ENCODE assay signal across 8 cellular contexts in genomic region chr2:226660524-226660923, GRCh38.
A peak's percentile ranks its signal among the peaks of the same experiment; 100 is the strongest.
DNase-seq lines count a peak whose midpoint lies in the region; ATAC-seq and TF ChIP-seq lines count a peak whose summit lies in the region.

No MANE protein-coding gene starts in this region.

- ATAC-seq in PC-3: no peak
- ATAC-seq in GM21825 (IDR thresholded peaks at IDR 0.05; ENCODE audit: unreplicated experiment): no peak

- BruUV-seq in PC-3 (replicated peaks; lab: Mats Ljungman, UMichigan): no TSS peak

- H2AK5ac ChIP-seq in neuronal stem cell (ENCODE audit: low read depth, low read length): no peak overlapping the region

- H3K27me3 ChIP-seq in PC-3 (ENCODE audit: low read length): no peaks in the 10 kb centered on the region
- no peaks in the 10 kb centered on the region for H3K27me3 ChIP-seq in neuronal stem cell (ENCODE audit: control insufficient read depth in 3 of 3, insufficient read depth in 3 of 3, low read depth in 1 of 3, low read length in 3 of 3)

- H3K9me2 ChIP-seq in PC-3 (replicated peaks; ENCODE audit: low read length): no peaks in the 10 kb centered on the region

- no peak overlapping the region for H4K8ac ChIP-seq in neuronal stem cell (ENCODE audit: low read depth, low read length)

- no peak overlapping the region for H2BK15ac ChIP-seq in neuronal stem cell (ENCODE audit: low read length)

- no peaks in the 10 kb centered on the region for H4K20me1 ChIP-seq in PC-3 (ENCODE audit: low read length)

- no peak overlapping the region for H2BK5ac ChIP-seq in neuronal stem cell (ENCODE audit: low read length)

- H3K4me2 ChIP-seq in PC-3 (ENCODE audit: low read length) (0 out of 2 replicates have a peak overlapping the region, but pooled peaks have one; percentile 15), neuronal stem cell (ENCODE audit: insufficient read depth, low read length, poor library complexity, severe bottlenecking) (no peak overlapping the region)

- H2AFZ ChIP-seq in PC-3 (ENCODE audit: low read length): no peak overlapping the region
- H2AFZ ChIP-seq in neuronal stem cell (ENCODE audit: low read length): peak overlapping the region; percentile 33

- no peak overlapping the region for H3K4ac ChIP-seq in neuronal stem cell (ENCODE audit: low read length)

- no peak overlapping the region for H4K91ac ChIP-seq in neuronal stem cell (ENCODE audit: low read depth, low read length, poor library complexity)

- POLR2A ChIA-PET in PC-3 (lab: Charles Lee; ENCODE audit: unreplicated experiment): no interaction called here

- intact Hi-C loops in PC-3 (cut with micrococcal nuclease): no loop called here

- peak overlapping the region; percentile 9 for H3K27ac ChIP-seq in PC-3 (ENCODE audit: low read length)
- H3K27ac ChIP-seq in neuronal stem cell (replicated peaks; ENCODE audit: low read length): no peak overlapping the region

- H3K4me1 ChIP-seq in PC-3 (ENCODE audit: insufficient read depth, low read length) (peaks cover 41% of the 10 kb centered on the region), neuronal stem cell (ENCODE audit: control insufficient read depth in 2 of 2, insufficient read depth in 1 of 2, low read depth in 1 of 2, low read length in 2 of 2) (peaks cover 0 to 6% of the 10 kb centered on the region in 2 donors)

- H2BK12ac ChIP-seq in neuronal stem cell (ENCODE audit: low read length): no peak overlapping the region

- H2BK120ac ChIP-seq in neuronal stem cell (ENCODE audit: low read depth, low read length): no peak overlapping the region

- H3K4me3 ChIP-seq in PC-3 (ENCODE audit: low read length): no peak overlapping the region
- no peak overlapping the region for H3K4me3 ChIP-seq in fibroblast of mammary gland (ENCODE audit: control insufficient read depth, low read depth, low read length)
- H3K4me3 ChIP-seq in neuronal stem cell (ENCODE audit: low read length in 2 of 2): no peak overlapping the region

- no peak overlapping the region for H3K14ac ChIP-seq in neuronal stem cell (ENCODE audit: low read length)

- no peak overlapping the region for H3K23ac ChIP-seq in neuronal stem cell (ENCODE audit: low read depth, low read length, poor library complexity)

- no peak overlapping the region for H3K18ac ChIP-seq in neuronal stem cell (ENCODE audit: low read length)

- no CpG with 5 or more reads among the region's 1 CpG for WGBS in neuronal stem cell (ENCODE audit: extremely low coverage in 2 of 2, insufficient read length in 2 of 2, insufficient replicate concordance in 1 of 2), 2 donors

- H3K36me3 ChIP-seq in PC-3 (ENCODE audit: low read depth, low read length) (no peaks in the 10 kb centered on the region), neuronal stem cell (replicated peaks in 1 of 2; ENCODE audit: control insufficient read depth in 2 of 2, insufficient read depth in 2 of 2, low read length in 2 of 2) (no peaks in the 10 kb centered on the region)

- H3K9ac ChIP-seq in PC-3 (ENCODE audit: low read length): no peak overlapping the region
- no peak overlapping the region for H3K9ac ChIP-seq in neuronal stem cell (ENCODE audit: low read depth, low read length, poor library complexity)

- H3K9me3 ChIP-seq in PC-3 (ENCODE audit: low read length) (no peaks in the 10 kb centered on the region), neuronal stem cell (replicated peaks in 1 of 2; ENCODE audit: control insufficient read depth in 2 of 2, insufficient read depth in 1 of 2, low read depth in 1 of 2, low read length in 2 of 2) (no peaks in the 10 kb centered on the region)

- no peaks in the 10 kb centered on the region for H3F3A ChIP-seq in PC-3 (ENCODE audit: low read length, unreplicated experiment)

- TF ChIP-seq CTCF in PC-3 (conservative IDR thresholded peaks at IDR 0.05; ENCODE audit: low read depth, low read length): no peak
- no peak for TF ChIP-seq CTCF in fibroblast of mammary gland (conservative IDR thresholded peaks at IDR 0.05; ENCODE audit: control insufficient read depth, insufficient read depth, low read depth, low read length)

- no peaks in the 10 kb centered on the region for H3K79me2 ChIP-seq in PC-3 (ENCODE audit: low read length)

- DNase-seq in AG20443 (ENCODE audit: low spot score): peak; percentile 85
- peak; percentile 56 for DNase-seq in PC-3
- peak; percentile 97 for DNase-seq in fibroblast of mammary gland (ENCODE audit: low read depth)
- DNase-seq in neuronal stem cell (ENCODE audit: low spot score): no peak
- no peak for DNase-seq in RPMI8226
- no peak for DNase-seq in activated gamma-delta T cell treated with Interleukin-2 at 50 U/mL for 16 hours
- DNase-seq in retina: no peak

- CTCF ChIA-PET in PC-3 (lab: Charles Lee): interaction anchor here (0.6 kb wide), 1 partner anchor 995 kb away, joined by 8 read pairs; no protein-coding TSS in a partner anchor

- H3K79me1 ChIP-seq in neuronal stem cell (ENCODE audit: low read depth, low read length): no peaks in the 10 kb centered on the region

Comparison
In these comparisons a context has a peak if more than half of its experiments do, and no peak if none do; other contexts are left out.
1. DNase-seq: peak in AG20443 (single experiment), PC-3 (single experiment) and fibroblast of mammary gland (single experiment); none in neuronal stem cell (single experiment), RPMI8226 (single experiment), activated gamma-delta T cell treated with Interleukin-2 at 50 U/mL for 16 hours (single experiment) and retina (single experiment).